In the genomic region with DNA sequence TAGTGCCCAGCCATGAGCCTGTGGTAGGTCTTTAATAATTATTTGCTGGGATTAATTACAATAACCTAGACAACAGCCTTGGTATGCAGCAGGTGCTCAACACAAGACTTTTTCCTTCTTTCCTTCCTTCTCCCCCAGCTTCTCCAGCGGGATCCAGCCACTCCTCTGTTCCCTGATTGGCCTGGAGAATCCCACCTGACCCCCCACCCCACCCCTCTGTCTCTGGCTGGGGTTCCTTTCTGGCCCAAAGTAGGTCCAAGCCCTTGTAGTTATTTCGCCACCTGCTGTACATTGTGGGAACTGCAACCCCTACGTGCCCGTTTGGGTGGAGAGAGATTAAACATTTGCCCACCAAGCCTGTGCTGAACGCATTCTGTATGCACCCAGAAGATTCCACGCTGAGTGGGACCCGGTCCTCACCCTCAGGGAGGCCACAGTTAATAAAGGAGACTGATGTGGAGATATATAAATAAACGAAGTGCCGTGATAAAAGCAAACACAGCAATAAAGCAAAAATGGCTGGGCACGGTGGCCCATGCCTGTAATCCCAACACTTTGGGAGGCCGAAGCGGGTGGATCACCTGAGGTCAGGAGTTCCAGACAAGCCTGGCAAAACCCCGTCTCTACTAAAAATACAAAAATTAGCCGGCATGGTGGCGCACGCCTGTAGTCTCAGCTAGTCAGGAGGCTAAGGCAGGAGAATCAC, we compare ENCODE assay signal across 8 cellular contexts. TPM values are rescaled to one million over a fixed set of nuclear protein-coding genes. Genes with fewer than 3 reads are reported as not detected.
DNase-seq lines count a peak whose midpoint lies in the region; ATAC-seq and TF ChIP-seq lines count a peak whose summit lies in the region.

No MANE protein-coding gene starts in this region.

- H3K4me3 ChIP-seq in DND-41 (ENCODE audit: low read depth in 1 of 2, low read length in 2 of 2) (no peak overlapping the region), SJSA1 (no peak overlapping the region), retinal pigment epithelial cell (ENCODE audit: low read length) (no peak overlapping the region)

- no peaks in the 10 kb centered on the region for H3K79me2 ChIP-seq in DND-41 (ENCODE audit: insufficient read depth, low read length)

- H3K36me3 ChIP-seq in DND-41 (ENCODE audit: insufficient read depth, low read length) (no peaks in the 10 kb centered on the region), SJSA1 (peaks cover 98% of the 10 kb centered on the region)

- H3K4me2 ChIP-seq in DND-41 (ENCODE audit: insufficient read depth, low read length): peak overlapping the region; percentile 28

- H3K4me1 ChIP-seq in DND-41 (ENCODE audit: insufficient read depth, low read length): peaks cover 13% of the 10 kb centered on the region
- no peaks in the 10 kb centered on the region for H3K4me1 ChIP-seq in SJSA1 (replicated peaks)

- no peaks in the 10 kb centered on the region for H3K27me3 ChIP-seq in DND-41 (ENCODE audit: insufficient read depth, low read length, poor library complexity)
- no peaks in the 10 kb centered on the region for H3K27me3 ChIP-seq in SJSA1 (replicated peaks)

- no peak overlapping the region for H2AFZ ChIP-seq in DND-41 (ENCODE audit: low read depth, low read length)

- H3K27ac ChIP-seq in DND-41 (ENCODE audit: low read length) (no peak overlapping the region), SJSA1 (no peak overlapping the region)

- H3K9me3 ChIP-seq in DND-41 (ENCODE audit: insufficient read depth, low read length, severe bottlenecking) (no peaks in the 10 kb centered on the region), SJSA1 (replicated peaks) (no peaks in the 10 kb centered on the region)

- no peak overlapping the region for H3K9ac ChIP-seq in DND-41 (ENCODE audit: low read depth, low read length)

- DNase-seq in DND-41 (peak; percentile 84), HuH-7 (ENCODE audit: low spot score) (peak; percentile 97), SJSA1 (ENCODE audit: low read depth in 1 of 2, low spot score in 2 of 2) (peak; percentile 70 to 86), germinal center (ENCODE audit: low spot score) (peak; percentile 86), retinal pigment epithelial cell (ENCODE audit: low read depth) (no peak), pons (ENCODE audit: low spot score) (no peak)
- DNase-seq in activated T-helper 9 cell treated with anti-CD3 and anti-CD28 coated beads, Interleukin-2, amount 50 U/mL, for 16 hours (ENCODE audit: low read depth): peak; percentile 55

- peak; percentile 84 for ATAC-seq in DND-41 (ENCODE audit: insufficient read depth, low read depth)
- ATAC-seq in HG03565 (IDR thresholded peaks at IDR 0.05; ENCODE audit: unreplicated experiment): no peak

- TF ChIP-seq CTCF in DND-41 (IDR thresholded peaks at IDR 0.05; ENCODE audit: borderline replicate concordance, extremely low read depth, low read length, poor library complexity, severe bottlenecking): peak; percentile 96
- peak; percentile 92 for TF ChIP-seq CTCF in retinal pigment epithelial cell (conservative IDR thresholded peaks at IDR 0.05; ENCODE audit: low read depth, low read length)

- H4K20me1 ChIP-seq in DND-41 (ENCODE audit: insufficient read depth, low read length): no peaks in the 10 kb centered on the region

RNA-seq across cellular contexts. Expression of a gene that starts 32.1 kb away (rescaled TPM):
- 43.7 and 47.6 TPM in 2 replicates for total RNA-seq in SJSA1 (2014; rRNA removed; shearing (Covaris generic))

RNA-seq across cellular contexts. Expression of a gene that starts 37.7 kb away (rescaled TPM):
- 12.1 and 22.7 TPM in 2 replicates for total RNA-seq in SJSA1 (2014; rRNA removed; shearing (Covaris generic))

Comparison
In these comparisons a context has a peak if more than half of its experiments do, and no peak if none do; other contexts are left out.
1. DNase-seq: peak in DND-41 (single experiment), HuH-7 (single experiment), SJSA1 (2 of 2), activated T-helper 9 cell treated with anti-CD3 and anti-CD28 coated beads, Interleukin-2, amount 50 U/mL, for 16 hours (single experiment) and germinal center (single experiment); none in retinal pigment epithelial cell (single experiment) and pons (single experiment).